8 cellular contexts compared by ENCODE assay signal in the genomic region with DNA sequence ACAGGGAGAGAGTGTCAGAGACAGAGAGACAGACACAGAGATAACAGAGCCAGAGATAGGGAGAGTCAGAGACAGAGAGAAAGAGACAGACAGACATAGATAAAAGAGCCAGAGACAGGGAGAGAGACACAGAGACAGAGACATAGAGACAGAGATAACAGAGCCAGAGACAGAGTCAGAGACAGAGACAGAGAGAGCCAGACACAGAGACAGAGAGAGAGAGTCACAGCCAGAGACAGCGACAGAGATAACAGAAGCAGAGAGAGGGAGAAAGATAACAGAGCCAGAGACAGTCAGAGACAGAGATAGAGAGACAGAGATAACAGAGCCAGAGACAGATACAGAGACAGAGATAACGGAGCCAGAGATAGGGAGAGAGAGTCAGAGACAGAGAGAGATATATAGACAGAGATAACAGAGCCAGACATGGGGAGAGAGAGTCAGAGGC. TPM values are rescaled to one million over a fixed set of nuclear protein-coding genes. Genes with fewer than 3 reads are reported as not detected.
DNase-seq lines count a peak whose midpoint lies in the region; ATAC-seq lines count a peak whose summit lies in the region.

No MANE protein-coding gene starts in this region.

- H3K36me3 ChIP-seq in iPS-15b (ENCODE audit: control insufficient read depth, insufficient read depth, low read length): no peaks in the 10 kb centered on the region

- no peaks in the 10 kb centered on the region for H3K9me3 Mint-ChIP-seq in activated naive CD4-positive, alpha-beta T cell treated with anti-CD3 and anti-CD28 coated beads, Interleukin-2, amount 50 U/mL, for 24 hours
- H3K9me3 Mint-ChIP-seq in activated naive CD4-positive, alpha-beta T cell treated with anti-CD3 and anti-CD28 coated beads, Interleukin-2, amount 50 U/mL, for 72 hours: no peaks in the 10 kb centered on the region
- H3K9me3 Mint-ChIP-seq in activated T-helper 1 cell treated with anti-CD3 and anti-CD28 coated beads, Interleukin-12 subunit alpha, Interleukin-12 subunit beta, Interleukin-2, Interleukin-4 antibody, amounts not matched to agents 30 ng/mL and 10 ng/mL and 1 ng/mL, durations not matched to agents 14 hours and 24 hours and 36 hours: no peaks in the 10 kb centered on the region

- peaks cover 13% of the 10 kb centered on the region for H3K4me1 ChIP-seq in iPS-15b (ENCODE audit: control insufficient read depth, insufficient read depth, low read length)

- intact Hi-C loops in activated T-helper 1 cell treated with anti-CD3 and anti-CD28 coated beads, Interleukin-12 subunit alpha, Interleukin-12 subunit beta, Interleukin-2, Interleukin-4 antibody, amounts not matched to agents 30 ng/mL and 10 ng/mL and 1 ng/mL, durations not matched to agents 14 hours and 24 hours and 36 hours (cut with micrococcal nuclease): loop anchor here (1.0 to 5.0 kb wide), 5 partner anchors 14 to 333 kb away; partner anchors contain the start of genes GPR108, TNFSF14 and TRIP10

- no peak overlapping the region for H3K9ac ChIP-seq in iPS-15b (ENCODE audit: low read depth, low read length)

- H3K27me3 Mint-ChIP-seq in activated naive CD4-positive, alpha-beta T cell treated with anti-CD3 and anti-CD28 coated beads, Interleukin-2, amount 50 U/mL, for 24 hours: peaks cover 21% of the 10 kb centered on the region
- H3K27me3 Mint-ChIP-seq in activated T-helper 1 cell treated with anti-CD3 and anti-CD28 coated beads, Interleukin-12 subunit alpha, Interleukin-12 subunit beta, Interleukin-2, Interleukin-4 antibody, amounts not matched to agents 30 ng/mL and 10 ng/mL and 1 ng/mL, durations not matched to agents 14 hours and 24 hours and 36 hours (ENCODE audit: insufficient read depth): peaks cover 32% of the 10 kb centered on the region

- no peaks in the 10 kb centered on the region for H3K36me3 Mint-ChIP-seq in activated naive CD4-positive, alpha-beta T cell treated with anti-CD3 and anti-CD28 coated beads, Interleukin-2, amount 50 U/mL, for 24 hours
- H3K36me3 Mint-ChIP-seq in activated naive CD4-positive, alpha-beta T cell treated with anti-CD3 and anti-CD28 coated beads, Interleukin-2, amount 50 U/mL, for 72 hours: peaks cover 0 to 6% of the 10 kb centered on the region in 2 donors
- H3K36me3 Mint-ChIP-seq in activated T-helper 1 cell treated with anti-CD3 and anti-CD28 coated beads, Interleukin-12 subunit alpha, Interleukin-12 subunit beta, Interleukin-2, Interleukin-4 antibody, amounts not matched to agents 30 ng/mL and 10 ng/mL and 1 ng/mL, durations not matched to agents 14 hours and 24 hours and 36 hours (ENCODE audit: low read depth): peaks cover 8% of the 10 kb centered on the region

- peaks cover 33% of the 10 kb centered on the region for H3K4me1 Mint-ChIP-seq in activated naive CD4-positive, alpha-beta T cell treated with anti-CD3 and anti-CD28 coated beads, Interleukin-2, amount 50 U/mL, for 24 hours
- H3K4me1 Mint-ChIP-seq in activated T-helper 1 cell treated with anti-CD3 and anti-CD28 coated beads, Interleukin-12 subunit alpha, Interleukin-12 subunit beta, Interleukin-2, Interleukin-4 antibody, amounts not matched to agents 30 ng/mL and 10 ng/mL and 1 ng/mL, durations not matched to agents 14 hours and 24 hours and 36 hours (ENCODE audit: low read depth): peaks cover 34% of the 10 kb centered on the region

- H3K27me3 ChIP-seq in iPS-15b (ENCODE audit: control insufficient read depth, insufficient read depth, low read length): peaks cover 42% of the 10 kb centered on the region

- H3K9me3 ChIP-seq in iPS-15b (ENCODE audit: control insufficient read depth, insufficient read depth, low read length): no peaks in the 10 kb centered on the region

- peak overlapping the region; percentile 93 for H3K4me3 Mint-ChIP-seq in activated naive CD4-positive, alpha-beta T cell treated with anti-CD3 and anti-CD28 coated beads, Interleukin-2, amount 50 U/mL, for 24 hours
- H3K4me3 Mint-ChIP-seq in activated T-helper 1 cell treated with anti-CD3 and anti-CD28 coated beads, Interleukin-12 subunit alpha, Interleukin-12 subunit beta, Interleukin-2, Interleukin-4 antibody, amounts not matched to agents 30 ng/mL and 10 ng/mL and 1 ng/mL, durations not matched to agents 14 hours and 24 hours and 36 hours: peak overlapping the region; percentile 90

- no peak for ATAC-seq in activated naive CD4-positive, alpha-beta T cell treated with anti-CD3 and anti-CD28 coated beads, Interleukin-2, amount 50 U/mL, for 72 hours

- H3K4me3 ChIP-seq in iPS-15b (ENCODE audit: low read depth, low read length): peak overlapping the region; percentile 69

- peak overlapping the region; percentile 66 for H3K27ac ChIP-seq in temporal lobe (ENCODE audit: low read depth, low read length)

- peak overlapping the region; percentile 14 for H3K27ac Mint-ChIP-seq in activated naive CD4-positive, alpha-beta T cell treated with anti-CD3 and anti-CD28 coated beads, Interleukin-2, amount 50 U/mL, for 24 hours
- H3K27ac Mint-ChIP-seq in activated naive CD4-positive, alpha-beta T cell treated with anti-CD3 and anti-CD28 coated beads, Interleukin-2, amount 50 U/mL, for 72 hours: peak overlapping the region in 1 of 2 donors; percentile 67
- peak overlapping the region; percentile 4 for H3K27ac Mint-ChIP-seq in activated T-helper 1 cell treated with anti-CD3 and anti-CD28 coated beads, Interleukin-12 subunit alpha, Interleukin-12 subunit beta, Interleukin-2, Interleukin-4 antibody, amounts not matched to agents 30 ng/mL and 10 ng/mL and 1 ng/mL, durations not matched to agents 14 hours and 24 hours and 36 hours

- DNase-seq in activated naive CD4-positive, alpha-beta T cell treated with anti-CD3 and anti-CD28 coated beads, Interleukin-2, amount 50 U/mL, for 72 hours (ENCODE audit: low spot score in 2 of 2): no peak
- no peak for DNase-seq in activated T-helper 1 cell treated with anti-CD3 and anti-CD28 coated beads, Interleukin-12 subunit alpha, Interleukin-12 subunit beta, Interleukin-2, Interleukin-4 antibody, amounts not matched to agents 30 ng/mL and 10 ng/mL and 1 ng/mL, durations not matched to agents 14 hours and 24 hours and 36 hours (ENCODE audit: low spot score)
- DNase-seq in SHP77 (lab: John Stamatoyannopoulos, UW) (no peak), superior temporal gyrus (ENCODE audit: extremely low spot score) (no peak)
- no peak for DNase-seq in stimulated activated CD8-positive, alpha-beta memory T cell treated with anti-CD3 and anti-CD28 coated beads, Interleukin-4, amount 100 ng/mL, for 48 hours

RNA-seq across cellular contexts. Expression of gene TNFSF9, which starts 0.9 kb away (rescaled TPM):
- 1 to 10 TPM in 1 of 2 donors, under 1 TPM in 1; 0.43 to 3.4 TPM for total RNA-seq in activated naive CD4-positive, alpha-beta T cell treated with anti-CD3 and anti-CD28 coated beads, Interleukin-2, amount 50 U/mL, for 72 hours
- 8.0 and 9.7 TPM in 2 replicates for total RNA-seq in activated T-helper 1 cell treated with anti-CD3 and anti-CD28 coated beads, Interleukin-12 subunit alpha, Interleukin-12 subunit beta, Interleukin-2, Interleukin-4 antibody, amounts not matched to agents 30 ng/mL and 10 ng/mL and 1 ng/mL, durations not matched to agents 14 hours and 24 hours and 36 hours
- total RNA-seq in temporal lobe: 1.5 TPM

RNA-seq across cellular contexts. Expression of gene TUBB4A, which starts 27.9 kb away (rescaled TPM):
- total RNA-seq in activated naive CD4-positive, alpha-beta T cell treated with anti-CD3 and anti-CD28 coated beads, Interleukin-2, amount 50 U/mL, for 72 hours: 1 to 10 TPM; 2.6 to 9.4 TPM
- total RNA-seq in activated T-helper 1 cell treated with anti-CD3 and anti-CD28 coated beads, Interleukin-12 subunit alpha, Interleukin-12 subunit beta, Interleukin-2, Interleukin-4 antibody, amounts not matched to agents 30 ng/mL and 10 ng/mL and 1 ng/mL, durations not matched to agents 14 hours and 24 hours and 36 hours: 2.3 and 3.0 TPM in 2 replicates
- 116 TPM for total RNA-seq in temporal lobe

RNA-seq across cellular contexts. Expression of gene DENND1C, which starts 48.4 kb away (rescaled TPM):
- total RNA-seq in activated naive CD4-positive, alpha-beta T cell treated with anti-CD3 and anti-CD28 coated beads, Interleukin-2, amount 50 U/mL, for 72 hours: 10 to 100 TPM; 70.8 to 84.4 TPM
- 68.4 and 75.6 TPM in 2 replicates for total RNA-seq in activated T-helper 1 cell treated with anti-CD3 and anti-CD28 coated beads, Interleukin-12 subunit alpha, Interleukin-12 subunit beta, Interleukin-2, Interleukin-4 antibody, amounts not matched to agents 30 ng/mL and 10 ng/mL and 1 ng/mL, durations not matched to agents 14 hours and 24 hours and 36 hours
- 0.25 TPM for total RNA-seq in temporal lobe

Comparison
In these comparisons a context has a peak if more than half of its experiments do, and no peak if none do; other contexts are left out.
1. RNA of gene TUBB4A, which starts 27.9 kb away (total RNA-seq): 116 TPM in temporal lobe (single experiment); 2.6 to 9.4 TPM in activated naive CD4-positive, alpha-beta T cell treated with anti-CD3 and anti-CD28 coated beads, Interleukin-2, amount 50 U/mL, for 72 hours and 2.3 to 3.0 TPM in activated T-helper 1 cell treated with anti-CD3 and anti-CD28 coated beads, Interleukin-12 subunit alpha, Interleukin-12 subunit beta, Interleukin-2, Interleukin-4 antibody, amounts not matched to agents 30 ng/mL and 10 ng/mL and 1 ng/mL, durations not matched to agents 14 hours and 24 hours and 36 hours; every median in the first group is over 10 times any median in the second.
2. RNA of gene DENND1C, which starts 48.4 kb away (total RNA-seq): 70.8 to 84.4 TPM in activated naive CD4-positive, alpha-beta T cell treated with anti-CD3 and anti-CD28 coated beads, Interleukin-2, amount 50 U/mL, for 72 hours and 68.4 to 75.6 TPM in activated T-helper 1 cell treated with anti-CD3 and anti-CD28 coated beads, Interleukin-12 subunit alpha, Interleukin-12 subunit beta, Interleukin-2, Interleukin-4 antibody, amounts not matched to agents 30 ng/mL and 10 ng/mL and 1 ng/mL, durations not matched to agents 14 hours and 24 hours and 36 hours; 0.25 TPM in temporal lobe (single experiment); every median in the first group is over 10 times any median in the second.